ENCODE assay signal across 8 cellular contexts in the genomic region with DNA sequence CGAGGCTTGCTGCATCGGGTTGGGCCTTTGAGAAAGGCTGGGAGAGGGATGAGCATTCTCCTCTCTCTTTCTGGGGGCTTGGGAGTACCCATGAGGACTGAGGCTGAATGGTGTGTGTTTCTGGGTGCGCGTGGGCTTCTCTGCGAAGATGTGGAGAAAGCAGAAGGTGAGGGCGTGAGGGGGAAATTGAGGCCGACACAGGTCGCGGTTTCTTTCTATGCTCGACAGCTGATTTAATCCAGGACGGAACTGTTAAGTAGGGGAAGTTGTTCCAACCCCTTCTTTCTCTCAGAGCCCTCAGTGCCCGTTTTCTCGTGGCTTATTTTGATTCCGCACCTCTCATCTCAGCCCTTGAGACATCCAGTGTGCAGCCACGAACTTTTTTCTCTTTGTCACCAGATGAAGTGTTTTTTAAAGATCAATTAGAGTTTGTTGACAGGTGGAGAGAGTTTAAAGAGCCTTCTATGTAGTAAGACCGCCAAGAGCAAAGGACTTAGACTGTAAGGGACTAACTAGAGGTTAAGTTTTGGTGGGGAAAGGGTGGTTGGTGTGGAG. TPM values are rescaled to one million over a fixed set of nuclear protein-coding genes. Genes with fewer than 3 reads are reported as not detected.
A peak's percentile ranks its signal among the peaks of the same experiment; 100 is the strongest.
DNase-seq lines count a peak whose midpoint lies in the region; ATAC-seq and TF ChIP-seq lines count a peak whose summit lies in the region.

No MANE protein-coding gene starts in this region.

- H3K9me3 ChIP-seq in suprapubic skin, result no peaks in the 10 kb centered on the region

- POLR2A ChIA-PET in activated CD4-positive, alpha-beta memory T cell treated with anti-CD3 and anti-CD28 coated beads, Interleukin-2, amount 10 ng/mL, durations not matched to agents 7 days and 5 days (lab: Charles Lee), result interaction anchor here (0.7 to 6.9 kb wide), 13 partner anchors 12 to 466 kb away, joined by 3 to 42 read pairs (median 4); partner anchors contain the start of genes HAUS2, LRRC57, SNAP23 and ZNF106

- H3K9me3 Mint-ChIP-seq in activated CD4-positive, alpha-beta memory T cell treated with anti-CD3 and anti-CD28 coated beads, Interleukin-2, amount 10 ng/mL, durations not matched to agents 7 days and 5 days, result no peaks in the 10 kb centered on the region

- peaks cover 4% of the 10 kb centered on the region for H3K36me3 Mint-ChIP-seq in activated CD4-positive, alpha-beta memory T cell treated with anti-CD3 and anti-CD28 coated beads, Interleukin-2, amount 10 ng/mL, durations not matched to agents 7 days and 5 days (ENCODE audit: low read depth)

- peak overlapping the region; percentile 34 for H3K27ac Mint-ChIP-seq in activated CD4-positive, alpha-beta memory T cell treated with anti-CD3 and anti-CD28 coated beads, Interleukin-2, amount 10 ng/mL, durations not matched to agents 7 days and 5 days

- DNase-seq in SKM-1 treated with dmso at 0.1 percent for 144 hours (lab: John Stamatoyannopoulos, UW; ENCODE audit: unreplicated experiment), result peak; percentile 45
- DNase-seq in SKM-1 (lab: John Stamatoyannopoulos, UW; ENCODE audit: unreplicated experiment), result no peak
- no peak for DNase-seq in activated CD4-positive, alpha-beta memory T cell treated with anti-CD3 and anti-CD28 coated beads, Interleukin-2, amount 10 ng/mL, durations not matched to agents 7 days and 5 days
- peak; percentile 19 for DNase-seq in iPS-NIHi11 (ENCODE audit: low spot score)
- no peak for DNase-seq in suprapubic skin (ENCODE audit: low spot score in 2 of 2)
- no peak for DNase-seq in NCI-H187 treated with DMSO at 0.1 percent for 48 hours (lab: John Stamatoyannopoulos, UW)

- peaks cover 34% of the 10 kb centered on the region for H3K4me1 Mint-ChIP-seq in activated CD4-positive, alpha-beta memory T cell treated with anti-CD3 and anti-CD28 coated beads, Interleukin-2, amount 10 ng/mL, durations not matched to agents 7 days and 5 days

- peak overlapping the region; percentile 89 for H3K4me3 ChIP-seq in suprapubic skin

- peaks cover 35% of the 10 kb centered on the region for H3K4me1 ChIP-seq in suprapubic skin

- peak overlapping the region; percentile 90 for H3K4me3 Mint-ChIP-seq in activated CD4-positive, alpha-beta memory T cell treated with anti-CD3 and anti-CD28 coated beads, Interleukin-2, amount 10 ng/mL, durations not matched to agents 7 days and 5 days

- no peak for TF ChIP-seq EP300 in suprapubic skin (IDR thresholded peaks at IDR 0.05)

- 9% methylated on average over 16 of the region's 16 CpGs for WGBS in suprapubic skin

- no peak for TF ChIP-seq POLR2A in suprapubic skin (IDR thresholded peaks at IDR 0.05)

- H3K27me3 ChIP-seq in suprapubic skin, result no peaks in the 10 kb centered on the region

- peak overlapping the region; percentile 84 for H3K27ac ChIP-seq in suprapubic skin

- CTCF ChIA-PET in activated CD4-positive, alpha-beta memory T cell treated with anti-CD3 and anti-CD28 coated beads, Interleukin-2, amount 10 ng/mL, durations not matched to agents 7 days and 5 days (lab: Charles Lee), result interaction anchor here (1.0 to 1.5 kb wide), 5 partner anchors 16 to 74 kb away, joined by 3 to 5 read pairs (median 3); no protein-coding TSS in a partner anchor

- no peaks in the 10 kb centered on the region for H3K36me3 ChIP-seq in suprapubic skin

- no peak for ATAC-seq in GM21576 (IDR thresholded peaks at IDR 0.05; ENCODE audit: unreplicated experiment)
- no peak for ATAC-seq in GM19324 (IDR thresholded peaks at IDR 0.05; ENCODE audit: low FRiP score, unreplicated experiment)

- peaks cover 27% of the 10 kb centered on the region for H3K27me3 Mint-ChIP-seq in activated CD4-positive, alpha-beta memory T cell treated with anti-CD3 and anti-CD28 coated beads, Interleukin-2, amount 10 ng/mL, durations not matched to agents 7 days and 5 days

- TF ChIP-seq CTCF in suprapubic skin (IDR thresholded peaks at IDR 0.05), result no peak

RNA-seq across cellular contexts. Expression of gene STARD9, which starts 0.7 kb away (rescaled TPM):
- total RNA-seq in activated CD4-positive, alpha-beta memory T cell treated with anti-CD3 and anti-CD28 coated beads, Interleukin-2, amount 10 ng/mL, durations not matched to agents 7 days and 5 days, result 1 to 10 TPM; 8.2 TPM
- total RNA-seq in suprapubic skin, result 10 to 100 TPM in 1 of 4 donors, 1 to 10 TPM in 3; 5.0 to 24.6 (median 7.6) TPM

RNA-seq across cellular contexts. Expression of gene HAUS2, which starts 27.5 kb away (rescaled TPM):
- total RNA-seq in activated CD4-positive, alpha-beta memory T cell treated with anti-CD3 and anti-CD28 coated beads, Interleukin-2, amount 10 ng/mL, durations not matched to agents 7 days and 5 days, result 10 to 100 TPM; 35.1 to 35.8 TPM
- total RNA-seq in suprapubic skin, result 10 to 100 TPM; 16.9 to 33.2 (median 19.2) TPM

RNA-seq across cellular contexts. Expression of gene LRRC57, which starts 27.5 kb away (rescaled TPM):
- 10 to 100 TPM; 21.2 to 23.5 TPM for total RNA-seq in activated CD4-positive, alpha-beta memory T cell treated with anti-CD3 and anti-CD28 coated beads, Interleukin-2, amount 10 ng/mL, durations not matched to agents 7 days and 5 days
- 10 to 100 TPM; 20.9 to 46.9 (median 31.8) TPM for total RNA-seq in suprapubic skin

Comparison
In these comparisons a context has a peak if more than half of its experiments do, and no peak if none do; other contexts are left out.
1. DNase-seq: peak in SKM-1 treated with dmso at 0.1 percent for 144 hours (single experiment) and iPS-NIHi11 (single experiment); none in SKM-1 (single experiment), activated CD4-positive, alpha-beta memory T cell treated with anti-CD3 and anti-CD28 coated beads, Interleukin-2, amount 10 ng/mL, durations not matched to agents 7 days and 5 days (single experiment), suprapubic skin (0 of 2) and NCI-H187 treated with DMSO at 0.1 percent for 48 hours (single experiment).